Comparison of ENCODE assay signal across 8 cellular contexts in genomic region chr2:231412616-231412963, GRCh38. TPM values are rescaled to one million over a fixed set of nuclear protein-coding genes. Genes with fewer than 3 reads are reported as not detected.
A peak's percentile ranks its signal among the peaks of the same experiment; 100 is the strongest.
DNase-seq lines count a peak whose midpoint lies in the region; ATAC-seq and TF ChIP-seq lines count a peak whose summit lies in the region.

No MANE protein-coding gene starts in this region.

- DNase-seq in Panc1 (ENCODE audit: low read depth, low spot score), result no peak
- DNase-seq in foreskin fibroblast, result no peak
- no peak for DNase-seq in sciatic nerve (ENCODE audit: low spot score)
- no peak for DNase-seq in cerebellar cortex (ENCODE audit: low spot score)
- DNase-seq in GM19240 (ENCODE audit: insufficient read length, low spot score), result no peak
- DNase-seq in GM03348 (ENCODE audit: low spot score), result no peak

- intact Hi-C loops in Panc1 (cut with micrococcal nuclease; ENCODE audit: unreplicated experiment) (loop anchor here (5.0 kb wide), 1 partner anchor 185 kb away; no protein-coding TSS in a partner anchor), sciatic nerve (cut with DNase I) (loop anchor here (5.0 kb wide), 1 partner anchor 180 kb away; no protein-coding TSS in a partner anchor)

- H3K36me3 Mint-ChIP-seq in activated T-helper 17 cell treated with anti-CD3 and anti-CD28 coated beads, Interleukin-2, amount 50 U/mL, for 72 hours (ENCODE audit: low read depth), result no peaks in the 10 kb centered on the region

- H3K27me3 ChIP-seq in Panc1 (ENCODE audit: control insufficient read depth, insufficient read depth, low read length), result no peaks in the 10 kb centered on the region

- ATAC-seq in GM18870 (IDR thresholded peaks at IDR 0.05; ENCODE audit: unreplicated experiment), result peak; percentile 21
- ATAC-seq in Panc1, result peak; percentile 35
- peak; percentile 25 for ATAC-seq in sciatic nerve
- ATAC-seq in activated T-helper 17 cell treated with anti-CD3 and anti-CD28 coated beads, Interleukin-2, amount 50 U/mL, for 72 hours (replicated peaks), result no peak

- no peak overlapping the region for H3K4me3 Mint-ChIP-seq in activated T-helper 17 cell treated with anti-CD3 and anti-CD28 coated beads, Interleukin-2, amount 50 U/mL, for 72 hours

- peaks cover 31% of the 10 kb centered on the region for H3K27me3 Mint-ChIP-seq in activated T-helper 17 cell treated with anti-CD3 and anti-CD28 coated beads, Interleukin-2, amount 50 U/mL, for 72 hours

- in situ Hi-C loops in Panc1 (cut with HindIII; ENCODE audit: low pct_unique_long_range_greater_than_20kb, low sequenced_read_pairs), result loop anchor here (25.0 kb wide), 1 partner anchor 100 kb away; no protein-coding TSS in a partner anchor

- CTCF ChIA-PET in Panc1 (lab: Charles Lee), result interaction anchor here (0.6 to 1.0 kb wide), 4 partner anchors 40 to 141 kb away, joined by 3 to 7 read pairs (median 4); no protein-coding TSS in a partner anchor

- peaks cover 27% of the 10 kb centered on the region for H3K4me1 ChIP-seq in Panc1 (ENCODE audit: control insufficient read depth, insufficient read depth, low read length)

- H3K4me3 ChIP-seq in Panc1 (ENCODE audit: low read depth in 2 of 2, low read length in 2 of 2) (peak overlapping the region; percentile 65 to 79), foreskin fibroblast (ENCODE audit: low read depth in 1 of 2, low read length in 2 of 2) (peak overlapping the region; percentile 60 to 65)

- no peak overlapping the region for H3K27ac Mint-ChIP-seq in activated T-helper 17 cell treated with anti-CD3 and anti-CD28 coated beads, Interleukin-2, amount 50 U/mL, for 72 hours

- no peak for TF ChIP-seq CTCF in Panc1 (IDR thresholded peaks at IDR 0.05)
- no peak for TF ChIP-seq CTCF in foreskin fibroblast (IDR thresholded peaks at IDR 0.05; ENCODE audit: low read depth, low read length)

- H3K9me3 ChIP-seq in Panc1 (ENCODE audit: control insufficient read depth, insufficient read depth, low read depth, low read length), result no peaks in the 10 kb centered on the region

- peak overlapping the region; percentile 78 for H3K27ac ChIP-seq in Panc1 (ENCODE audit: low read length)

- BruUV-seq in Panc1 (replicated peaks; lab: Mats Ljungman, UMichigan), result no TSS peak

- H3K4me1 Mint-ChIP-seq in activated T-helper 17 cell treated with anti-CD3 and anti-CD28 coated beads, Interleukin-2, amount 50 U/mL, for 72 hours, result no peaks in the 10 kb centered on the region

- H3K36me3 ChIP-seq in Panc1 (ENCODE audit: control insufficient read depth, insufficient read depth, low read length), result no peaks in the 10 kb centered on the region

- POLR2A ChIA-PET in Panc1 (lab: Charles Lee), result interaction anchor here (0.6 kb wide), 1 partner anchor 89 kb away, joined by 4 read pairs; no protein-coding TSS in a partner anchor

- H3K9me3 Mint-ChIP-seq in activated T-helper 17 cell treated with anti-CD3 and anti-CD28 coated beads, Interleukin-2, amount 50 U/mL, for 72 hours, result no peaks in the 10 kb centered on the region

RNA-seq across cellular contexts. Expression of gene B3GNT7, which starts 17.1 kb away (rescaled TPM):
- total RNA-seq in Panc1 (2021; ENCODE audit: unreplicated experiment) (83.3 TPM), sciatic nerve (4.2 TPM)
- 85.5 TPM for polyA plus RNA-seq in Panc1 (2012; ENCODE audit: insufficient read length)
- total RNA-seq in activated T-helper 17 cell treated with anti-CD3 and anti-CD28 coated beads, Interleukin-2, amount 50 U/mL, for 72 hours, result under 1 TPM in 1 of 2 donors, not detected in 1; 0.19 TPM

RNA-seq across cellular contexts. Expression of gene NCL, which starts 51.7 kb away (rescaled TPM):
- total RNA-seq in Panc1 (2021; ENCODE audit: unreplicated experiment), result 778 TPM
- 489 TPM for polyA plus RNA-seq in Panc1 (2012; ENCODE audit: insufficient read length)
- total RNA-seq in sciatic nerve, result 393 TPM
- total RNA-seq in activated T-helper 17 cell treated with anti-CD3 and anti-CD28 coated beads, Interleukin-2, amount 50 U/mL, for 72 hours, result 100 to 1,000 TPM; 476 to 986 TPM

Comparison
In these comparisons a context has a peak if more than half of its experiments do, and no peak if none do; other contexts are left out.
1. RNA of gene B3GNT7, which starts 17.1 kb away (total RNA-seq): 83.3 TPM in Panc1 (single experiment); 4.2 TPM in sciatic nerve (single experiment) and 0.19 TPM in activated T-helper 17 cell treated with anti-CD3 and anti-CD28 coated beads, Interleukin-2, amount 50 U/mL, for 72 hours; every median in the first group is over 10 times any median in the second.